Comparison of ENCODE assay signal across 26 cellular contexts in genomic region chr3:62049033-62049432, GRCh38.
"Had no signal": no experiment of that assay in that cellular context is flagged by ENCODE, and none has a peak within 500 bp of the region (broad histone marks: within the 10 kb centered on the region; RNA-seq: fewer than 3 reads in every experiment).

No MANE protein-coding gene starts in this region.

- H3K79me2 ChIP-seq: hepatocyte had no signal

- DNase-seq: activated CD4-positive, alpha-beta memory T cell treated with anti-CD3 and anti-CD28 coated beads, Interleukin-2, amount 10 ng/mL, durations not matched to agents 7 days and 5 days; activated CD4-positive, alpha-beta T cell treated with anti-CD3 and anti-CD28 coated beads, Interleukin-2, amount 10 ng/mL, durations not matched to agents 24 days and 14 days; activated CD8-positive, alpha-beta memory T cell treated with anti-CD3 and anti-CD28 coated beads, Interleukin-2, amount 10 ng/mL, durations not matched to agents 7 days and 5 days; activated T-cell treated with anti-CD3 and anti-CD28 coated beads for 4 hours; central memory CD4-positive, alpha-beta T cell; effector memory CD4-positive, alpha-beta T cell; glutamatergic neuron; immature natural killer cell; kidney glomerular epithelial cell; left ventricle myocardium inferior; midbrain; pancreas; psoas muscle; stimulated activated CD4-positive, alpha-beta T cell treated with anti-CD3 and anti-CD28 coated beads, Interleukin-2, amount 100 ng/mL, for 24 hours; stomach; SW 1271; T-helper 2 cell had no signal

- H3K36me3 ChIP-seq: left ventricle myocardium inferior, neutrophil, pancreas, right atrium auricular region, stomach, suprapubic skin, tibial nerve had no signal

- H3K4me2 ChIP-seq: hepatocyte had no signal

- H3K9me3 ChIP-seq: left ventricle myocardium inferior, neutrophil, pancreas, psoas muscle, right atrium auricular region, stomach, suprapubic skin, tibial nerve had no signal

- H3K4me3 ChIP-seq: hepatocyte, left ventricle myocardium inferior, pancreas, psoas muscle, right atrium auricular region, skin epidermis, stomach, suprapubic skin, tibial nerve had no signal

- H2AFZ ChIP-seq: hepatocyte had no signal

- H3K27me3 ChIP-seq: hepatocyte, neutrophil, pancreas, right atrium auricular region, stomach, suprapubic skin, tibial nerve had no signal

- H3K4me1 ChIP-seq: pancreas, right atrium auricular region, stomach, suprapubic skin, tibial nerve had no signal

- H3K27ac ChIP-seq: hepatocyte, left ventricle myocardium inferior, neutrophil, pancreas, psoas muscle, right atrium auricular region, skin epidermis, stomach, suprapubic skin, tibial nerve had no signal

- ATAC-seq: activated CD4-positive, CD25-positive, alpha-beta regulatory T cell treated with anti-CD3 and anti-CD28 coated beads, Interleukin-2, amount 50 U/mL, for 24 hours; activated CD8-positive, alpha-beta memory T cell treated with anti-CD3 and anti-CD28 coated beads, Interleukin-2, amount 10 ng/mL, durations not matched to agents 7 days and 5 days; esophagus mucosa; pancreas; stimulated activated effector memory CD8-positive, alpha-beta T cell treated with anti-CD3 and anti-CD28 coated beads, Interleukin-12 subunit alpha, Interleukin-12 subunit beta, amount 100 ng/mL, for 72 hours had no signal
